9 cellular contexts compared by ENCODE assay signal in genomic region chr11:36672815-36673450, GRCh38.
DNase-seq lines count a peak whose midpoint lies in the region; ATAC-seq and TF ChIP-seq lines count a peak whose summit lies in the region.
"Had no signal": no experiment of that assay in that cellular context is flagged by ENCODE, and none has a peak within 500 bp of the region (broad histone marks: within the 10 kb centered on the region; RNA-seq: fewer than 3 reads in every experiment).

No MANE protein-coding gene starts in this region.

- no peaks in the 10 kb centered on the region for H3K27me3 Mint-ChIP-seq in activated CD8-positive, alpha-beta memory T cell treated with anti-CD3 and anti-CD28 coated beads, Interleukin-2, amount 10 ng/mL, durations not matched to agents 7 days and 5 days

- no peaks in the 10 kb centered on the region for H3K9me3 ChIP-seq in fibroblast of lung (ENCODE audit: control insufficient read depth, insufficient read depth, low read depth, low read length)
- no peaks in the 10 kb centered on the region for H3K9me3 ChIP-seq in prostate gland

- TF ChIP-seq EP300 in Ishikawa (IDR thresholded peaks at IDR 0.05; ENCODE audit: borderline replicate concordance): no peak

- H3K79me2 ChIP-seq in fibroblast of lung (ENCODE audit: control insufficient read depth, insufficient read depth, low read length): no peaks in the 10 kb centered on the region

- H4K20me1 ChIP-seq in fibroblast of lung (ENCODE audit: control insufficient read depth, extremely low read depth, insufficient read depth, low read length): no peaks in the 10 kb centered on the region
- H4K20me1 ChIP-seq: BLaER1 treated with 17β-estradiol and CSF1 and Interleukin-3, amounts not matched to agents 10 nM and 100 nM had no signal

- no peaks in the 10 kb centered on the region for H3K36me3 ChIP-seq in fibroblast of lung (ENCODE audit: control insufficient read depth, insufficient read depth, low read length)
- H3K36me3 ChIP-seq in prostate gland: no peaks in the 10 kb centered on the region
- H3K36me3 ChIP-seq: BLaER1 treated with 17β-estradiol and CSF1 and Interleukin-3, amounts not matched to agents 10 nM and 100 nM had no signal

- H3K4me1 Mint-ChIP-seq in activated CD8-positive, alpha-beta memory T cell treated with anti-CD3 and anti-CD28 coated beads, Interleukin-2, amount 10 ng/mL, durations not matched to agents 7 days and 5 days: no peaks in the 10 kb centered on the region

- no peak for ATAC-seq in GM18907 (IDR thresholded peaks at IDR 0.05; ENCODE audit: unreplicated experiment)
- no peak for ATAC-seq in activated CD8-positive, alpha-beta memory T cell treated with anti-CD3 and anti-CD28 coated beads, Interleukin-2, amount 10 ng/mL, durations not matched to agents 7 days and 5 days

- H3K4me3 ChIP-seq in fibroblast of lung (replicated peaks in 1 of 4; ENCODE audit: control extremely low read depth in 1 of 4, insufficient read depth in 1 of 4, low read depth in 3 of 4, low read length in 4 of 4) (no peak overlapping the region), prostate gland (no peak overlapping the region)
- H3K4me3 ChIP-seq: BLaER1 treated with 17β-estradiol and CSF1 and Interleukin-3, amounts not matched to agents 10 nM and 100 nM had no signal

- no peak overlapping the region for H3K4me3 Mint-ChIP-seq in activated CD8-positive, alpha-beta memory T cell treated with anti-CD3 and anti-CD28 coated beads, Interleukin-2, amount 10 ng/mL, durations not matched to agents 7 days and 5 days

- no peak overlapping the region for H2AFZ ChIP-seq in fibroblast of lung (ENCODE audit: low read length)

- no peak overlapping the region for H3K9ac ChIP-seq in fibroblast of lung (ENCODE audit: insufficient read depth, low read length)
- H3K9ac ChIP-seq: BLaER1 treated with 17β-estradiol and CSF1 and Interleukin-3, amounts not matched to agents 10 nM and 100 nM had no signal

- no peaks in the 10 kb centered on the region for H3K27me3 ChIP-seq in fibroblast of lung (ENCODE audit: control insufficient read depth, insufficient read depth, low read length)
- no peaks in the 10 kb centered on the region for H3K27me3 ChIP-seq in prostate gland (replicated peaks; ENCODE audit: insufficient read depth)
- H3K27me3 ChIP-seq: BLaER1 treated with 17β-estradiol and CSF1 and Interleukin-3, amounts not matched to agents 10 nM and 100 nM had no signal

- no peak overlapping the region for H3K27ac Mint-ChIP-seq in activated CD8-positive, alpha-beta memory T cell treated with anti-CD3 and anti-CD28 coated beads, Interleukin-2, amount 10 ng/mL, durations not matched to agents 7 days and 5 days

- intact Hi-C loops in prostate gland (cut with DNase I): loop anchor here (5.0 kb wide), 1 partner anchor 111 kb away; no protein-coding TSS in a partner anchor

- H3K27ac ChIP-seq in fibroblast of lung (ENCODE audit: insufficient read depth, low read length): no peak overlapping the region
- no peak overlapping the region for H3K27ac ChIP-seq in prostate gland
- H3K27ac ChIP-seq: BLaER1 treated with 17β-estradiol and CSF1 and Interleukin-3, amounts not matched to agents 10 nM and 100 nM had no signal

- no peak for TF ChIP-seq POLR2A in prostate gland (IDR thresholded peaks at IDR 0.05)

- H3K4me1 ChIP-seq in fibroblast of lung (ENCODE audit: control insufficient read depth, extremely low read depth, insufficient read depth, low read length) (no peaks in the 10 kb centered on the region), prostate gland (replicated peaks) (no peaks in the 10 kb centered on the region)
- H3K4me1 ChIP-seq: BLaER1 treated with 17β-estradiol and CSF1 and Interleukin-3, amounts not matched to agents 10 nM and 100 nM had no signal

- CTCF ChIA-PET in activated CD8-positive, alpha-beta memory T cell treated with anti-CD3 and anti-CD28 coated beads, Interleukin-2, amount 10 ng/mL, durations not matched to agents 7 days and 5 days (lab: Charles Lee): interaction anchor here (0.6 to 2.1 kb wide), 6 partner anchors 74 to 800 kb away, joined by 3 to 18 read pairs (median 4); no protein-coding TSS in a partner anchor

- DNase-seq in NCI-H1092 treated with DMSO at 0.1 percent for 48 hours (lab: John Stamatoyannopoulos, UW) (peak; percentile 27), NCI-H1092 (lab: John Stamatoyannopoulos, UW) (no peak), SHP77 treated with DMSO at 0.1 percent for 48 hours (lab: John Stamatoyannopoulos, UW) (peak; percentile 17), fibroblast of lung (ENCODE audit: low read depth in 2 of 2) (peak; percentile 39 to 61), prostate gland (ENCODE audit: low spot score) (peak; percentile 32)
- no peak for DNase-seq in activated CD8-positive, alpha-beta memory T cell treated with anti-CD3 and anti-CD28 coated beads, Interleukin-2, amount 10 ng/mL, durations not matched to agents 7 days and 5 days

- no peaks in the 10 kb centered on the region for H3K9me3 Mint-ChIP-seq in activated CD8-positive, alpha-beta memory T cell treated with anti-CD3 and anti-CD28 coated beads, Interleukin-2, amount 10 ng/mL, durations not matched to agents 7 days and 5 days (ENCODE audit: low read depth)

- no peaks in the 10 kb centered on the region for H3K36me3 Mint-ChIP-seq in activated CD8-positive, alpha-beta memory T cell treated with anti-CD3 and anti-CD28 coated beads, Interleukin-2, amount 10 ng/mL, durations not matched to agents 7 days and 5 days

- TF ChIP-seq CTCF in fibroblast of lung (conservative IDR thresholded peaks at IDR 0.05 in 1 of 2, IDR thresholded peaks at IDR 0.05 in 1 of 2; ENCODE audit: low read depth in 1 of 2, low read length in 2 of 2): peak; percentile 51 to 67
- TF ChIP-seq CTCF in prostate gland (IDR thresholded peaks at IDR 0.05): peak; percentile 68 to 94 (median 82)

- WGBS in prostate gland: 66% methylated on average over 5 of the region's 5 CpGs

- no peak overlapping the region for H3K4me2 ChIP-seq in fibroblast of lung (ENCODE audit: extremely low read depth, insufficient read depth, low read length)
- H3K4me2 ChIP-seq: BLaER1 treated with 17β-estradiol and CSF1 and Interleukin-3, amounts not matched to agents 10 nM and 100 nM had no signal

- TF ChIP-seq RAD21 in Ishikawa (IDR thresholded peaks at IDR 0.05; ENCODE audit: low read depth): peak; percentile 56

TF ChIP-seq in Ishikawa, 13 proteins besides CTCF, POLR2A, EP300 and RAD21:
- no peak for TF ChIP-seq TCF12 (IDR thresholded peaks at IDR 0.05; ENCODE audit: low read depth)
- no peak for TF ChIP-seq CEBPB (IDR thresholded peaks at IDR 0.05)
- no peak for TF ChIP-seq FOXM1 (IDR thresholded peaks at IDR 0.05; ENCODE audit: borderline replicate concordance, low read depth)
- TF ChIP-seq YY1 (IDR thresholded peaks at IDR 0.05; ENCODE audit: low read depth): no peak
- TF ChIP-seq, protein P1, sequence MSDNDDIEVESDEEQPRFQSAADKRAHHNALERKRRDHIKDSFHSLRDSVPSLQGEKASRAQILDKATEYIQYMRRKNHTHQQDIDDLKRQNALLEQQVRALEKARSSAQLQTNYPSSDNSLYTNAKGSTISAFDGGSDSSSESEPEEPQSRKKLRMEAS (IDR thresholded peaks at IDR 0.05): no peak
- TF ChIP-seq TAF1 (IDR thresholded peaks at IDR 0.05; ENCODE audit: low read depth): no peak
- TF ChIP-seq ZBTB7A (IDR thresholded peaks at IDR 0.05; ENCODE audit: low read depth): no peak
- TF ChIP-seq CREB1 (IDR thresholded peaks at IDR 0.05; ENCODE audit: low read depth): no peak
- no peak for TF ChIP-seq REST (IDR thresholded peaks at IDR 0.05; ENCODE audit: low read depth)
- TF ChIP-seq EGR1 (IDR thresholded peaks at IDR 0.05): no peak
- TF ChIP-seq NFIC (IDR thresholded peaks at IDR 0.05): no peak
- TF ChIP-seq, protein P2, sequence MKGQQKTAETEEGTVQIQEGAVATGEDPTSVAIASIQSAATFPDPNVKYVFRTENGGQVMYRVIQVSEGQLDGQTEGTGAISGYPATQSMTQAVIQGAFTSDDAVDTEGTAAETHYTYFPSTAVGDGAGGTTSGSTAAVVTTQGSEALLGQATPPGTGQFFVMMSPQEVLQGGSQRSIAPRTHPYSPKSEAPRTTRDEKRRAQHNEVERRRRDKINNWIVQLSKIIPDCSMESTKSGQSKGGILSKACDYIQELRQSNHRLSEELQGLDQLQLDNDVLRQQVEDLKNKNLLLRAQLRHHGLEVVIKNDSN (IDR thresholded peaks at IDR 0.05): no peak
- TF ChIP-seq TEAD4 (IDR thresholded peaks at IDR 0.05): no peak

Comparison
In these comparisons a context has a peak if more than half of its experiments do, and no peak if none do; other contexts are left out.
1. DNase-seq: peak in NCI-H1092 treated with DMSO at 0.1 percent for 48 hours (single experiment), SHP77 treated with DMSO at 0.1 percent for 48 hours (single experiment), fibroblast of lung (2 of 2) and prostate gland (single experiment); none in NCI-H1092 (single experiment) and activated CD8-positive, alpha-beta memory T cell treated with anti-CD3 and anti-CD28 coated beads, Interleukin-2, amount 10 ng/mL, durations not matched to agents 7 days and 5 days (single experiment).